11 cellular contexts compared by ENCODE assay signal in genomic region chr17:61314368-61315078, GRCh38.
DNase-seq lines count a peak whose midpoint lies in the region; ATAC-seq and TF ChIP-seq lines count a peak whose summit lies in the region.
"Had no signal": no experiment of that assay in that cellular context is flagged by ENCODE, and none has a peak within 500 bp of the region (broad histone marks: within the 10 kb centered on the region; RNA-seq: fewer than 3 reads in every experiment).

No MANE protein-coding gene starts in this region.

- H3K79me1 ChIP-seq in IMR-90 (ENCODE audit: low read depth in 1 of 2, low read length in 2 of 2): peaks cover 0 to 14% of the 10 kb centered on the region in 2 experiments; a peak in 2 of 4 replicates

- BruUV-seq in IMR-90 (replicated peaks; lab: Mats Ljungman, UMichigan) (no TSS peak), mammary epithelial cell (replicated peaks; lab: Mats Ljungman, UMichigan) (no TSS peak)

- H3K56ac ChIP-seq in IMR-90 (ENCODE audit: extremely low read depth, insufficient read depth, low read length): peak overlapping the region; percentile 40; the same call in 1 of the 2 replicates

- H4K5ac ChIP-seq in IMR-90 (ENCODE audit: low read depth, low read length): peak overlapping the region; percentile 25

- no peaks in the 10 kb centered on the region for H3K4me1 Mint-ChIP-seq in activated CD8-positive, alpha-beta T cell treated with anti-CD3 and anti-CD28 coated beads for 36 hours (ENCODE audit: low read depth)
- no peaks in the 10 kb centered on the region for H3K4me1 Mint-ChIP-seq in activated T-helper 2 cell treated with anti-CD3 and anti-CD28 coated beads, Interferon-gamma antibody, Interleukin-2, Interleukin-4, amounts not matched to agents 10 μg/mL and 5 μg/mL and 100 μg/mL, durations not matched to agents 14 hours and 24 hours and 36 hours (ENCODE audit: low read depth)

- DNase-seq in IMR-90 (peak; percentile 60), mammary epithelial cell (peak; percentile 77), superior temporal gyrus (ENCODE audit: extremely low spot score) (peak; percentile 50), germinal center (ENCODE audit: low spot score) (no peak)
- DNase-seq in activated CD8-positive, alpha-beta T cell treated with anti-CD3 and anti-CD28 coated beads for 36 hours: no peak
- DNase-seq in activated T-helper 2 cell treated with anti-CD3 and anti-CD28 coated beads, Interferon-gamma antibody, Interleukin-2, Interleukin-4, amounts not matched to agents 10 μg/mL and 5 μg/mL and 100 μg/mL, durations not matched to agents 14 hours and 24 hours and 36 hours (ENCODE audit: low spot score): no peak
- DNase-seq: activated CD8-positive, alpha-beta memory T cell treated with anti-CD3 and anti-CD28 coated beads for 24 hours; NCI-H510A; stimulated activated CD4-positive, alpha-beta T cell treated with anti-CD3 and anti-CD28 coated beads, Interleukin-2, amount 100 ng/mL, for 24 hours had no signal

- H2BK15ac ChIP-seq in IMR-90 (ENCODE audit: low read depth, low read length): peak overlapping the region; percentile 98

- no peak overlapping the region for H2AK9ac ChIP-seq in IMR-90 (replicated peaks; ENCODE audit: low read depth, low read length, poor library complexity)

- peak overlapping the region; percentile 83 for H2AFZ ChIP-seq in IMR-90 (replicated peaks; ENCODE audit: low read length, poor library complexity)
- peak overlapping the region; percentile 79 for H2AFZ ChIP-seq in mammary epithelial cell (ENCODE audit: low read depth, low read length)

- TF ChIP-seq POLR2A in IMR-90 (IDR thresholded peaks at IDR 0.05; ENCODE audit: low read depth, low read length): no peak

- H3K4ac ChIP-seq in IMR-90 (ENCODE audit: low read depth, low read length): peak overlapping the region; percentile 87

- in situ Hi-C loops in IMR-90 (cut with MboI; ENCODE audit: low sequenced_read_pairs) (loop anchor here (5.0 kb wide), 1 partner anchor 78 kb away; no protein-coding TSS in a partner anchor), mammary epithelial cell (cut with MboI; ENCODE audit: low sequenced_read_pairs in 2 of 2) (no loop called here)

- peaks cover 4% of the 10 kb centered on the region; the same call in 1 of the 2 replicates for H3K9me1 ChIP-seq in IMR-90 (ENCODE audit: insufficient read depth, low read length)

- peak overlapping the region; percentile 95 for H2BK20ac ChIP-seq in IMR-90 (ENCODE audit: low read depth, low read length)

- H3K79me2 ChIP-seq in mammary epithelial cell (ENCODE audit: insufficient read depth, low read length): no peaks in the 10 kb centered on the region

- H3K27ac Mint-ChIP-seq in activated CD8-positive, alpha-beta T cell treated with anti-CD3 and anti-CD28 coated beads for 36 hours: no peak overlapping the region
- no peak overlapping the region for H3K27ac Mint-ChIP-seq in activated T-helper 2 cell treated with anti-CD3 and anti-CD28 coated beads, Interferon-gamma antibody, Interleukin-2, Interleukin-4, amounts not matched to agents 10 μg/mL and 5 μg/mL and 100 μg/mL, durations not matched to agents 14 hours and 24 hours and 36 hours

- H3K4me1 ChIP-seq in IMR-90 (ENCODE audit: control insufficient read depth, insufficient read depth, low read length) (peaks cover 18% of the 10 kb centered on the region), mammary epithelial cell (ENCODE audit: insufficient read depth, low read length) (peaks cover 18% of the 10 kb centered on the region)

- intact Hi-C loops in IMR-90 (cut with micrococcal nuclease): no loop called here
- intact Hi-C loops in mammary epithelial cell (cut with micrococcal nuclease): loop anchor here (5.0 kb wide), 1 partner anchor 37 kb away; no protein-coding TSS in a partner anchor
- intact Hi-C loops in activated CD8-positive, alpha-beta T cell treated with anti-CD3 and anti-CD28 coated beads for 36 hours (cut with micrococcal nuclease): no loop called here
- intact Hi-C loops in activated T-helper 2 cell treated with anti-CD3 and anti-CD28 coated beads, Interferon-gamma antibody, Interleukin-2, Interleukin-4, amounts not matched to agents 10 μg/mL and 5 μg/mL and 100 μg/mL, durations not matched to agents 14 hours and 24 hours and 36 hours (cut with micrococcal nuclease): no loop called here

- H3K9ac ChIP-seq in IMR-90 (ENCODE audit: low read depth, low read length) (no peak overlapping the region), mammary epithelial cell (ENCODE audit: insufficient read depth, low read length) (no peak overlapping the region)

- no peaks in the 10 kb centered on the region for H3K27me3 Mint-ChIP-seq in activated CD8-positive, alpha-beta T cell treated with anti-CD3 and anti-CD28 coated beads for 36 hours
- H3K27me3 Mint-ChIP-seq in activated T-helper 2 cell treated with anti-CD3 and anti-CD28 coated beads, Interferon-gamma antibody, Interleukin-2, Interleukin-4, amounts not matched to agents 10 μg/mL and 5 μg/mL and 100 μg/mL, durations not matched to agents 14 hours and 24 hours and 36 hours (ENCODE audit: low read depth): no peaks in the 10 kb centered on the region

- H3K23ac ChIP-seq in IMR-90 (ENCODE audit: low read depth, low read length): peak overlapping the region; percentile 93; the same call in 1 of the 2 replicates

- H3K36me3 ChIP-seq in IMR-90 (ENCODE audit: control insufficient read depth, insufficient read depth, low read length) (no peaks in the 10 kb centered on the region), mammary epithelial cell (ENCODE audit: insufficient read depth, low read length) (no peaks in the 10 kb centered on the region)

- TF ChIP-seq RAD21 in IMR-90 (IDR thresholded peaks at IDR 0.05; ENCODE audit: low read length): peak; percentile 33

- ATAC-seq in IMR-90 (ENCODE audit: low read depth): peak; percentile 35
- ATAC-seq in activated CD8-positive, alpha-beta T cell treated with anti-CD3 and anti-CD28 coated beads for 36 hours: no peak
- no peak for ATAC-seq in GM18511 (IDR thresholded peaks at IDR 0.05; ENCODE audit: unreplicated experiment)

- peak overlapping the region; percentile 90 for H3K14ac ChIP-seq in IMR-90 (replicated peaks; ENCODE audit: low read depth, low read length)

- H2AK5ac ChIP-seq in IMR-90 (ENCODE audit: low read depth, low read length): peak overlapping the region; percentile 85

- no peak overlapping the region; the same call in 1 of the 2 replicates for H3K4me2 ChIP-seq in IMR-90 (ENCODE audit: low read depth, low read length)
- peak overlapping the region; percentile 51 for H3K4me2 ChIP-seq in mammary epithelial cell (ENCODE audit: insufficient read depth, low read depth, low read length)

- H3K27ac ChIP-seq in IMR-90 (ENCODE audit: insufficient read depth, low read length) (peak overlapping the region; percentile 39), mammary epithelial cell (ENCODE audit: insufficient read depth, low read depth, low read length) (no peak overlapping the region), layer of hippocampus (ENCODE audit: low read depth, low read length) (peak overlapping the region; percentile 31)

- dilution Hi-C loops in IMR-90 (cut with HindIII; ENCODE audit: low sequenced_read_pairs, unreplicated experiment): no loop called here
- dilution Hi-C loops in mammary epithelial cell (cut with HindIII; ENCODE audit: low sequenced_read_pairs): no loop called here

- peak overlapping the region; percentile 91 for H2BK120ac ChIP-seq in IMR-90 (ENCODE audit: low read depth, low read length)

- peak overlapping the region; percentile 90 for H4K91ac ChIP-seq in IMR-90 (ENCODE audit: insufficient read depth, low read depth, low read length)

- peak overlapping the region; percentile 84 to 90 for H4K8ac ChIP-seq in IMR-90 (ENCODE audit: low read depth in 2 of 2, low read length in 2 of 2)

- no peaks in the 10 kb centered on the region for H3K36me3 Mint-ChIP-seq in activated CD8-positive, alpha-beta T cell treated with anti-CD3 and anti-CD28 coated beads for 36 hours (ENCODE audit: low read depth)
- no peaks in the 10 kb centered on the region for H3K36me3 Mint-ChIP-seq in activated T-helper 2 cell treated with anti-CD3 and anti-CD28 coated beads, Interferon-gamma antibody, Interleukin-2, Interleukin-4, amounts not matched to agents 10 μg/mL and 5 μg/mL and 100 μg/mL, durations not matched to agents 14 hours and 24 hours and 36 hours (ENCODE audit: low read depth)

- H3K18ac ChIP-seq in IMR-90 (ENCODE audit: low read depth, low read length): peak overlapping the region; percentile 75

- H2BK5ac ChIP-seq in IMR-90 (ENCODE audit: low read depth, low read length, poor library complexity, severe bottlenecking): peak overlapping the region; percentile 11

- no peaks in the 10 kb centered on the region for H3K9me3 Mint-ChIP-seq in activated CD8-positive, alpha-beta T cell treated with anti-CD3 and anti-CD28 coated beads for 36 hours
- H3K9me3 Mint-ChIP-seq in activated T-helper 2 cell treated with anti-CD3 and anti-CD28 coated beads, Interferon-gamma antibody, Interleukin-2, Interleukin-4, amounts not matched to agents 10 μg/mL and 5 μg/mL and 100 μg/mL, durations not matched to agents 14 hours and 24 hours and 36 hours: no peaks in the 10 kb centered on the region

- no peaks in the 10 kb centered on the region for H3K27me3 ChIP-seq in IMR-90 (ENCODE audit: control insufficient read depth, insufficient read depth, low read length)
- H3K27me3 ChIP-seq in mammary epithelial cell (ENCODE audit: insufficient read depth, low read length): peaks cover 3% of the 10 kb centered on the region
- H3K27me3 ChIP-seq in layer of hippocampus (ENCODE audit: control insufficient read depth, insufficient read depth, low read length): no peaks in the 10 kb centered on the region

- no peak overlapping the region for H3K4me3 ChIP-seq in IMR-90 (ENCODE audit: insufficient read depth, low read depth, low read length)
- H3K4me3 ChIP-seq in mammary epithelial cell (replicated peaks in 1 of 3; ENCODE audit: insufficient read depth in 1 of 3, low read depth in 2 of 3, low read length in 3 of 3): no peak overlapping the region

- CTCF ChIA-PET in IMR-90 (lab: Yijun Ruan, JAX): interaction anchor here (0.8 to 1.0 kb wide), 2 partner anchors 9 to 104 kb away, joined by 3 to 4 read pairs; no protein-coding TSS in a partner anchor
- CTCF ChIA-PET in mammary epithelial cell (lab: Charles Lee; ENCODE audit: low non-redundant PET): no interaction called here
- CTCF ChIA-PET in activated CD8-positive, alpha-beta T cell treated with anti-CD3 and anti-CD28 coated beads for 36 hours (lab: Charles Lee): no interaction called here

- peak; percentile 29; the same call in 1 of the 2 replicates for TF ChIP-seq CTCF in IMR-90 (conservative IDR thresholded peaks at IDR 0.05; ENCODE audit: low read depth, low read length)
- peak in 1 of 2 donors; percentile 8 for TF ChIP-seq CTCF in mammary epithelial cell (conservative IDR thresholded peaks at IDR 0.05 in 1 of 2, IDR thresholded peaks at IDR 0.05 in 1 of 2; ENCODE audit: extremely low read depth in 1 of 2, insufficient read depth in 1 of 2, low read depth in 1 of 2, low read length in 2 of 2)
- no peak for TF ChIP-seq CTCF in activated CD8-positive, alpha-beta T cell treated with anti-CD3 and anti-CD28 coated beads for 36 hours (IDR thresholded peaks at IDR 0.05)

- WGBS in IMR-90 (ENCODE audit: extremely low coverage in 2 of 2, insufficient read length in 1 of 2), 2 experiments: 33% methylated on average over 1 of the region's 8 CpGs; no CpG with 5 or more reads in 1 of the 2 experiments
- WGBS in mammary epithelial cell (ENCODE audit: low coverage, missing lambda C conversion rate): 13% methylated on average over 8 of the region's 8 CpGs

- H3K4me3 Mint-ChIP-seq in activated CD8-positive, alpha-beta T cell treated with anti-CD3 and anti-CD28 coated beads for 36 hours: no peak overlapping the region
- no peak overlapping the region for H3K4me3 Mint-ChIP-seq in activated T-helper 2 cell treated with anti-CD3 and anti-CD28 coated beads, Interferon-gamma antibody, Interleukin-2, Interleukin-4, amounts not matched to agents 10 μg/mL and 5 μg/mL and 100 μg/mL, durations not matched to agents 14 hours and 24 hours and 36 hours (ENCODE audit: low read depth)

- no peaks in the 10 kb centered on the region for H3K9me3 ChIP-seq in IMR-90 (ENCODE audit: control insufficient read depth, insufficient read depth, low read length)
- no peaks in the 10 kb centered on the region for H3K9me3 ChIP-seq in mammary epithelial cell (replicated peaks; ENCODE audit: insufficient read depth, low read length)

- POLR2A ChIA-PET in IMR-90 (lab: Charles Lee; ENCODE audit: unreplicated experiment): no interaction called here
- POLR2A ChIA-PET in activated CD8-positive, alpha-beta T cell treated with anti-CD3 and anti-CD28 coated beads for 36 hours (lab: Charles Lee): interaction anchor here (0.6 kb wide), 1 partner anchor 213 kb away, joined by 3 read pairs; no protein-coding TSS in a partner anchor

- H4K20me1 ChIP-seq in IMR-90 (ENCODE audit: insufficient read depth, low read length) (no peaks in the 10 kb centered on the region), mammary epithelial cell (ENCODE audit: insufficient read depth, low read length) (no peaks in the 10 kb centered on the region)

Comparison
In these comparisons a context has a peak if more than half of its experiments do, and no peak if none do; other contexts are left out.
1. DNase-seq: peak in IMR-90 (single experiment), mammary epithelial cell (single experiment) and superior temporal gyrus (single experiment); none in activated CD8-positive, alpha-beta T cell treated with anti-CD3 and anti-CD28 coated beads for 36 hours (single experiment), activated T-helper 2 cell treated with anti-CD3 and anti-CD28 coated beads, Interferon-gamma antibody, Interleukin-2, Interleukin-4, amounts not matched to agents 10 μg/mL and 5 μg/mL and 100 μg/mL, durations not matched to agents 14 hours and 24 hours and 36 hours (single experiment) and germinal center (single experiment).